8 cellular contexts compared by ENCODE assay signal in the genomic region with DNA sequence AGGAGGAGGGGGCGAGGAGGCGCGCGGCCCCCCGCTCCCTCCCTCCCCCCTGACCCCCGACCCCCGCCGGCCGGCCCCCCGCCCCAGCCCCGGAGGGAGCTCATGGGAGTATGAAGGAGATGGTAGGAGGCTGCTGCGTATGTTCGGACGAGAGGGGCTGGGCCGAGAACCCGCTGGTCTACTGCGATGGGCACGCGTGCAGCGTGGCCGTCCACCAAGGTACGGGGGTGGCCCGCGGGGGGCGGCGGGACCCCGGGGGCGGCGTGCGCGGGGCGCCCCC. TPM values are rescaled to one million over a fixed set of nuclear protein-coding genes. Genes with fewer than 3 reads are reported as not detected.
DNase-seq lines count a peak whose midpoint lies in the region; ATAC-seq, FAIRE-seq and TF ChIP-seq lines count a peak whose summit lies in the region.

No MANE protein-coding gene starts in this region.

- WGBS in small intestine, 3 donors, result 0% methylated on average over 3 to 32 of the region's 32 CpGs

- H3K27ac Mint-ChIP-seq in GM23338, result no peak overlapping the region

- peak overlapping the region; percentile 87 for H3K4me2 ChIP-seq in GM23338

- peaks cover 8% of the 10 kb centered on the region; the same call in 2 of the 3 replicates for H3K36me3 Mint-ChIP-seq in GM23338 (ENCODE audit: low read depth)

- TF ChIP-seq CTCF in GM23338 (conservative IDR thresholded peaks at IDR 0.05; ENCODE audit: low read depth in 2 of 2), result no peak
- TF ChIP-seq CTCF in VCaP (conservative IDR thresholded peaks at IDR 0.05), result no peak
- no peak for TF ChIP-seq CTCF in foreskin fibroblast (IDR thresholded peaks at IDR 0.05; ENCODE audit: low read depth, low read length)

- no peaks in the 10 kb centered on the region for H3K79me2 ChIP-seq in GM23338 (replicated peaks; ENCODE audit: insufficient read depth)

- peaks cover 19% of the 10 kb centered on the region for H4K20me1 ChIP-seq in GM23338 (replicated peaks; ENCODE audit: insufficient read depth)

- no peaks in the 10 kb centered on the region for H3K9me3 ChIP-seq in small intestine (ENCODE audit: control insufficient read depth, low read depth)

- H3K4me1 ChIP-seq in GM23338 (ENCODE audit: insufficient read depth) (peaks cover 40% of the 10 kb centered on the region), small intestine (ENCODE audit: control insufficient read depth in 2 of 2, insufficient read depth in 1 of 2, low read depth in 1 of 2, low read length in 1 of 2) (peaks cover 2% of the 10 kb centered on the region in 2 donors)

- H3F3A ChIP-seq in GM23338 (replicated peaks; ENCODE audit: low read depth), result peaks cover 45% of the 10 kb centered on the region

- FAIRE-seq in small intestine (lab: Jason Lieb, UNC), result no peak

- DNase-seq in GM23338 (ENCODE audit: low spot score) (peak; percentile 45), foreskin fibroblast (no peak), small intestine (no peak), left lobe of liver (ENCODE audit: low spot score) (no peak), NCI-H1436 treated with DMSO at 0.1 percent for 48 hours (lab: John Stamatoyannopoulos, UW) (no peak)
- no peak for DNase-seq in stimulated activated CD4-positive, alpha-beta T cell treated with anti-CD3 and anti-CD28 coated beads, Interleukin-4, amount 100 ng/mL, for 4 hours

- no peak overlapping the region for H2AFZ ChIP-seq in GM23338

- no peaks in the 10 kb centered on the region for H3K36me3 ChIP-seq in GM23338 (ENCODE audit: insufficient read depth)
- H3K36me3 ChIP-seq in small intestine (ENCODE audit: control insufficient read depth in 2 of 2, insufficient read depth in 2 of 2, low read length in 2 of 2), result no peaks in the 10 kb centered on the region

- peak overlapping the region; percentile 90; the same call in 2 of the 3 replicates for H3K4me3 Mint-ChIP-seq in GM23338

- H3K4me3 ChIP-seq in GM23338, result peak overlapping the region; percentile 84
- H3K4me3 ChIP-seq in foreskin fibroblast (ENCODE audit: low read depth in 1 of 2, low read length in 2 of 2), result peak overlapping the region; percentile 74 to 75
- H3K4me3 ChIP-seq in small intestine (ENCODE audit: low read depth in 1 of 2, low read length in 2 of 2), result peak overlapping the region; percentile 90 to 91

- H3K27me3 ChIP-seq in GM23338 (ENCODE audit: insufficient read depth) (peaks cover 90% of the 10 kb centered on the region), small intestine (ENCODE audit: control insufficient read depth in 2 of 2, insufficient read depth in 2 of 2, low read length in 2 of 2) (no peaks in the 10 kb centered on the region)

- H3K4me1 Mint-ChIP-seq in GM23338, result peaks cover 61% of the 10 kb centered on the region

- no peak overlapping the region for H3K27ac ChIP-seq in GM23338 (ENCODE audit: low read depth)
- H3K27ac ChIP-seq in VCaP, result peak overlapping the region; percentile 94
- H3K27ac ChIP-seq in small intestine (ENCODE audit: low read depth in 1 of 2, low read length in 1 of 2), result peak overlapping the region in 1 of 2 donors; percentile 70

- peaks cover 82% of the 10 kb centered on the region for H3K27me3 Mint-ChIP-seq in GM23338 (ENCODE audit: insufficient read depth, low read depth, poor library complexity)

- H3K9me3 Mint-ChIP-seq in GM23338, result peaks cover 5% of the 10 kb centered on the region; the same call in 2 of the 3 replicates

- H3K9me2 ChIP-seq in GM23338 (ENCODE audit: insufficient read depth), result no peaks in the 10 kb centered on the region

- ATAC-seq in GM23338 (no peak), GM21528 (IDR thresholded peaks at IDR 0.05; ENCODE audit: low FRiP score, unreplicated experiment) (no peak), left lobe of liver (no peak)

TF ChIP-seq in GM23338, 12 proteins besides CTCF, POLR2A, EP300 and RAD21 (continues in another document):
- TF ChIP-seq STAT1 (IDR thresholded peaks at IDR 0.05; ENCODE audit: unreplicated experiment) (no peak), ZNF114 (CRISPR knock-in tag; IDR thresholded peaks at IDR 0.05) (no peak), POLR2AphosphoS5 (IDR thresholded peaks at IDR 0.05; ENCODE audit: low read depth) (no peak), JUNB (IDR thresholded peaks at IDR 0.05; ENCODE audit: unreplicated experiment) (no peak), EZH2phosphoT487 (IDR thresholded peaks at IDR 0.05; ENCODE audit: unreplicated experiment) (no peak), CREB1 (CRISPR knock-in tag; IDR thresholded peaks at IDR 0.05; ENCODE audit: low read depth) (no peak), NANOG (IDR thresholded peaks at IDR 0.05; ENCODE audit: borderline replicate concordance) (no peak)
- TF ChIP-seq, protein P1, sequence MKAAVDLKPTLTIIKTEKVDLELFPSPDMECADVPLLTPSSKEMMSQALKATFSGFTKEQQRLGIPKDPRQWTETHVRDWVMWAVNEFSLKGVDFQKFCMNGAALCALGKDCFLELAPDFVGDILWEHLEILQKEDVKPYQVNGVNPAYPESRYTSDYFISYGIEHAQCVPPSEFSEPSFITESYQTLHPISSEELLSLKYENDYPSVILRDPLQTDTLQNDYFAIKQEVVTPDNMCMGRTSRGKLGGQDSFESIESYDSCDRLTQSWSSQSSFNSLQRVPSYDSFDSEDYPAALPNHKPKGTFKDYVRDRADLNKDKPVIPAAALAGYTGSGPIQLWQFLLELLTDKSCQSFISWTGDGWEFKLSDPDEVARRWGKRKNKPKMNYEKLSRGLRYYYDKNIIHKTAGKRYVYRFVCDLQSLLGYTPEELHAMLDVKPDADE (IDR thresholded peaks at IDR 0.05), result no peak
- TF ChIP-seq, protein P2, sequence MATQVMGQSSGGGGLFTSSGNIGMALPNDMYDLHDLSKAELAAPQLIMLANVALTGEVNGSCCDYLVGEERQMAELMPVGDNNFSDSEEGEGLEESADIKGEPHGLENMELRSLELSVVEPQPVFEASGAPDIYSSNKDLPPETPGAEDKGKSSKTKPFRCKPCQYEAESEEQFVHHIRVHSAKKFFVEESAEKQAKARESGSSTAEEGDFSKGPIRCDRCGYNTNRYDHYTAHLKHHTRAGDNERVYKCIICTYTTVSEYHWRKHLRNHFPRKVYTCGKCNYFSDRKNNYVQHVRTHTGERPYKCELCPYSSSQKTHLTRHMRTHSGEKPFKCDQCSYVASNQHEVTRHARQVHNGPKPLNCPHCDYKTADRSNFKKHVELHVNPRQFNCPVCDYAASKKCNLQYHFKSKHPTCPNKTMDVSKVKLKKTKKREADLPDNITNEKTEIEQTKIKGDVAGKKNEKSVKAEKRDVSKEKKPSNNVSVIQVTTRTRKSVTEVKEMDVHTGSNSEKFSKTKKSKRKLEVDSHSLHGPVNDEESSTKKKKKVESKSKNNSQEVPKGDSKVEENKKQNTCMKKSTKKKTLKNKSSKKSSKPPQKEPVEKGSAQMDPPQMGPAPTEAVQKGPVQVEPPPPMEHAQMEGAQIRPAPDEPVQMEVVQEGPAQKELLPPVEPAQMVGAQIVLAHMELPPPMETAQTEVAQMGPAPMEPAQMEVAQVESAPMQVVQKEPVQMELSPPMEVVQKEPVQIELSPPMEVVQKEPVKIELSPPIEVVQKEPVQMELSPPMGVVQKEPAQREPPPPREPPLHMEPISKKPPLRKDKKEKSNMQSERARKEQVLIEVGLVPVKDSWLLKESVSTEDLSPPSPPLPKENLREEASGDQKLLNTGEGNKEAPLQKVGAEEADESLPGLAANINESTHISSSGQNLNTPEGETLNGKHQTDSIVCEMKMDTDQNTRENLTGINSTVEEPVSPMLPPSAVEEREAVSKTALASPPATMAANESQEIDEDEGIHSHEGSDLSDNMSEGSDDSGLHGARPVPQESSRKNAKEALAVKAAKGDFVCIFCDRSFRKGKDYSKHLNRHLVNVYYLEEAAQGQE (IDR thresholded peaks at IDR 0.05; ENCODE audit: unreplicated experiment), result no peak

RNA-seq across cellular contexts. Expression of a gene that starts 0.4 kb away (rescaled TPM):
- 2.8 and 3.3 TPM in 2 replicates for total RNA-seq in GM23338 (2014; rRNA removed; shearing (Covaris generic))
- polyA plus RNA-seq in GM23338 (2016; fragmentation: Nextera tagmentation; extraction: Ambion mirVana) (1.8 and 2.6 TPM in 2 replicates), small intestine (10 to 100 TPM; 19.5 to 48.2 (median 30.0) TPM)
- 29.5 TPM for total RNA-seq in left lobe of liver

RNA-seq across cellular contexts. Expression of a gene that starts 24.7 kb away (rescaled TPM):
- total RNA-seq in GM23338 (2014; rRNA removed; shearing (Covaris generic)), result 0.94 and 3.4 TPM in 2 replicates
- polyA plus RNA-seq in GM23338 (2016; fragmentation: Nextera tagmentation; extraction: Ambion mirVana), result 8.9 and 9.9 TPM in 2 replicates
- polyA plus RNA-seq in small intestine, result 100 to 1,000 TPM; 128 to 186 (median 135) TPM
- total RNA-seq in left lobe of liver, result 81.9 TPM

RNA-seq across cellular contexts. Expression of a gene that starts 30.7 kb away (rescaled TPM):
- total RNA-seq in GM23338 (2014; rRNA removed; shearing (Covaris generic)), result 1.7 and 2.4 TPM in 2 replicates
- polyA plus RNA-seq in GM23338 (2016; fragmentation: Nextera tagmentation; extraction: Ambion mirVana) (0.42 and 0.82 TPM in 2 replicates), small intestine (1 to 10 TPM in 1 of 3 donors, under 1 TPM in 1, not detected in 1; 0.22 to 1.3 TPM)
- 2.7 TPM for total RNA-seq in left lobe of liver

RNA-seq across cellular contexts. Expression of a gene that starts 42.7 kb away (rescaled TPM):
- 21.1 and 23.4 TPM in 2 replicates for total RNA-seq in GM23338 (2014; rRNA removed; shearing (Covaris generic))
- 51.9 and 60.9 TPM in 2 replicates for polyA plus RNA-seq in GM23338 (2016; fragmentation: Nextera tagmentation; extraction: Ambion mirVana)
- 10 to 100 TPM in 2 of 3 donors, 1 to 10 TPM in 1; 7.6 to 30.2 (median 16.7) TPM for polyA plus RNA-seq in small intestine
- total RNA-seq in left lobe of liver, result 4.4 TPM

RNA-seq across cellular contexts. Expression of a gene that starts 47.1 kb away (rescaled TPM):
- total RNA-seq in GM23338 (2014; rRNA removed; shearing (Covaris generic)), result 250 and 270 TPM in 2 replicates
- 523 and 558 TPM in 2 replicates for polyA plus RNA-seq in GM23338 (2016; fragmentation: Nextera tagmentation; extraction: Ambion mirVana)
- polyA plus RNA-seq in small intestine, result 100 to 1,000 TPM; 243 to 310 (median 253) TPM
- 98.2 TPM for total RNA-seq in left lobe of liver

Comparison
In these comparisons a context has a peak if more than half of its experiments do, and no peak if none do; other contexts are left out.
1. RNA of a gene that starts 24.7 kb away (total RNA-seq): 81.9 TPM in left lobe of liver (single experiment); 0.94 to 3.4 TPM in GM23338; every median in the first group is over 10 times any median in the second.
2. Peak in every context shown above with its lines, with median percentiles within 50 percentile points of each other: H3K4me3 ChIP-seq.